ENCODE assay signal across 7 cellular contexts in genomic region chr12:11650697-11651281, GRCh38. TPM values are rescaled to one million over a fixed set of nuclear protein-coding genes. Genes with fewer than 3 reads are reported as not detected.
DNase-seq lines count a peak whose midpoint lies in the region; ATAC-seq, FAIRE-seq and TF ChIP-seq lines count a peak whose summit lies in the region.

No MANE protein-coding gene starts in this region.

- peak; percentile 41 for TF ChIP-seq POLR2A in GM12892 (IDR thresholded peaks at IDR 0.05; ENCODE audit: low read depth, low read length)

- DNase-seq in GM12892 (ENCODE audit: insufficient read length) (no peak), NCI-H146 (lab: John Stamatoyannopoulos, UW) (peak; percentile 60), glutamatergic neuron (no peak), pons (ENCODE audit: low spot score) (peak; percentile 72), foreskin melanocyte (no peak)

- no peak for TF ChIP-seq CTCF in glutamatergic neuron (IDR thresholded peaks at IDR 0.05; ENCODE audit: partially characterized antibody, unreplicated experiment)

- peaks cover 52% of the 10 kb centered on the region for H3K36me3 Mint-ChIP-seq in activated T-helper 17 cell treated with anti-CD3 and anti-CD28 coated beads, Interleukin-2, amount 50 U/mL, for 72 hours (ENCODE audit: low read depth)
- H3K36me3 Mint-ChIP-seq in glutamatergic neuron (ENCODE audit: unreplicated experiment): no peaks in the 10 kb centered on the region

- peak; percentile 16 for ATAC-seq in activated T-helper 17 cell treated with anti-CD3 and anti-CD28 coated beads, Interleukin-2, amount 50 U/mL, for 72 hours (replicated peaks)
- no peak for ATAC-seq in HG03460 (IDR thresholded peaks at IDR 0.05; ENCODE audit: unreplicated experiment)

- no peaks in the 10 kb centered on the region for H3K9me3 Mint-ChIP-seq in activated T-helper 17 cell treated with anti-CD3 and anti-CD28 coated beads, Interleukin-2, amount 50 U/mL, for 72 hours
- peaks cover 13% of the 10 kb centered on the region for H3K9me3 Mint-ChIP-seq in glutamatergic neuron (ENCODE audit: unreplicated experiment)

- H3K27ac Mint-ChIP-seq in activated T-helper 17 cell treated with anti-CD3 and anti-CD28 coated beads, Interleukin-2, amount 50 U/mL, for 72 hours: peak overlapping the region; percentile 96
- peak overlapping the region; percentile 50 for H3K27ac Mint-ChIP-seq in glutamatergic neuron (ENCODE audit: unreplicated experiment)

- no peaks in the 10 kb centered on the region for H3K27me3 Mint-ChIP-seq in activated T-helper 17 cell treated with anti-CD3 and anti-CD28 coated beads, Interleukin-2, amount 50 U/mL, for 72 hours
- H3K27me3 Mint-ChIP-seq in glutamatergic neuron (ENCODE audit: unreplicated experiment): peaks cover 9% of the 10 kb centered on the region

- peak overlapping the region; percentile 92 for H3K4me3 Mint-ChIP-seq in activated T-helper 17 cell treated with anti-CD3 and anti-CD28 coated beads, Interleukin-2, amount 50 U/mL, for 72 hours
- H3K4me3 Mint-ChIP-seq in glutamatergic neuron (ENCODE audit: unreplicated experiment): peak overlapping the region; percentile 97

- FAIRE-seq in GM12892 (lab: Jason Lieb, UNC): peak; percentile 54

- peaks cover 20% of the 10 kb centered on the region for H3K4me1 Mint-ChIP-seq in activated T-helper 17 cell treated with anti-CD3 and anti-CD28 coated beads, Interleukin-2, amount 50 U/mL, for 72 hours
- H3K4me1 Mint-ChIP-seq in glutamatergic neuron (ENCODE audit: low read depth, unreplicated experiment): peaks cover 21% of the 10 kb centered on the region

RNA-seq across cellular contexts. Expression of gene ETV6, which starts 1.3 kb away (rescaled TPM):
- 27.3 TPM for polyA plus RNA-seq in GM12892 (2012; ENCODE audit: missing spikeins)
- 10 to 100 TPM; 45.9 to 49.0 TPM for total RNA-seq in activated T-helper 17 cell treated with anti-CD3 and anti-CD28 coated beads, Interleukin-2, amount 50 U/mL, for 72 hours
- total RNA-seq in glutamatergic neuron (ENCODE audit: unreplicated experiment): 10.1 TPM

Comparison
In these comparisons a context has a peak if more than half of its experiments do, and no peak if none do; other contexts are left out.
1. DNase-seq: peak in NCI-H146 (single experiment) and pons (single experiment); none in GM12892 (single experiment), glutamatergic neuron (single experiment) and foreskin melanocyte (single experiment).